In the genomic region with DNA sequence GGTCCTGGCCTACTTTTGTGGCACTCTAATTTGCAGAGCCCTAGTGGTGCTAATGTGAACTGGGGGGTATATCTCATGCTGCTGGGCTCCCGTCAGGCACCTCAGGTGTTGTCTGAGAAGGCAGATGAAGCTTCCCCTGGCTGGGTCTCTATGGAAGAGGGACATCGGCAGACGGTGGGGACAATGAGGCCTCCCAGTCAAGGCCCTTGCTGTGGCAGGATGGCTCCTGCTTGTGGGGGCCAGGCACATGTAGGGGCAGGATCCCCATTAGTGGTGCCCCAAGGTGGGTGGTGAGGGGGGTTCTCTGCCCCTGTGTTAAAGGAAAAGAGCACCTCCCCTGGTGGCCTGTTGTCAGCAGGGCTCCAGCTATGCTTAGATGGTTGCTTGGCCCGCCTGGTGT, we compare ENCODE assay signal across 31 cellular contexts.
"Had no signal": no experiment of that assay in that cellular context is flagged by ENCODE, and none has a peak within 500 bp of the region (broad histone marks: within the 10 kb centered on the region; RNA-seq: fewer than 3 reads in every experiment).

No MANE protein-coding gene starts in this region.

- H3K27ac ChIP-seq: adrenal gland, body of pancreas, breast epithelium, PC-9, RWPE1, WERI-Rb-1 had no signal

- H3K4me1 ChIP-seq: adrenal gland, body of pancreas, breast epithelium had no signal

- H3K27ac Mint-ChIP-seq: activated CD4-positive, alpha-beta T cell treated with anti-CD3 and anti-CD28 coated beads, Interleukin-2, amount 10 ng/mL, durations not matched to agents 24 days and 14 days; activated CD8-positive, alpha-beta T cell treated with anti-CD3 and anti-CD28 coated beads for 36 hours; activated naive CD4-positive, alpha-beta T cell treated with anti-CD3 and anti-CD28 coated beads for 36 hours; activated naive CD4-positive, alpha-beta T cell treated with anti-CD3 and anti-CD28 coated beads, Interleukin-2, amount 50 U/mL, for 72 hours; activated T-helper 1 cell treated with anti-CD3 and anti-CD28 coated beads, Interleukin-12 subunit alpha, Interleukin-12 subunit beta, Interleukin-2, Interleukin-4 antibody, amounts not matched to agents 30 ng/mL and 10 ng/mL and 1 ng/mL, durations not matched to agents 14 hours and 24 hours and 36 hours had no signal

- ATAC-seq: activated CD8-positive, alpha-beta T cell treated with anti-CD3 and anti-CD28 coated beads for 36 hours; activated naive CD4-positive, alpha-beta T cell treated with anti-CD3 and anti-CD28 coated beads, Interleukin-2, amount 50 U/mL, for 72 hours; activated T-cell treated with anti-CD3 and anti-CD28 coated beads, Interleukin-2, amount 50 U/mL, for 4 hours; body of pancreas had no signal

- H3K4me3 Mint-ChIP-seq: activated CD4-positive, alpha-beta T cell treated with anti-CD3 and anti-CD28 coated beads, Interleukin-2, amount 10 ng/mL, durations not matched to agents 24 days and 14 days; activated CD8-positive, alpha-beta T cell treated with anti-CD3 and anti-CD28 coated beads for 36 hours; activated naive CD4-positive, alpha-beta T cell treated with anti-CD3 and anti-CD28 coated beads for 36 hours; activated T-cell treated with anti-CD3 and anti-CD28 coated beads, Interleukin-2, amount 50 U/mL, for 4 hours; activated T-helper 1 cell treated with anti-CD3 and anti-CD28 coated beads, Interleukin-12 subunit alpha, Interleukin-12 subunit beta, Interleukin-2, Interleukin-4 antibody, amounts not matched to agents 30 ng/mL and 10 ng/mL and 1 ng/mL, durations not matched to agents 14 hours and 24 hours and 36 hours had no signal

- H3K36me3 ChIP-seq: adrenal gland, breast epithelium, WERI-Rb-1 had no signal

- H3K4me1 Mint-ChIP-seq: activated CD4-positive, alpha-beta T cell treated with anti-CD3 and anti-CD28 coated beads, Interleukin-2, amount 10 ng/mL, durations not matched to agents 24 days and 14 days had no signal

- H2AFZ ChIP-seq: PC-9 had no signal

- DNase-seq: activated CD4-positive, alpha-beta T cell treated with anti-CD3 and anti-CD28 coated beads for 1 hour; activated CD4-positive, alpha-beta T cell treated with anti-CD3 and anti-CD28 coated beads, Interleukin-2, amount 10 ng/mL, durations not matched to agents 24 days and 14 days; activated CD4-positive, alpha-beta T cell treated with anti-CD3 and anti-CD28 coated beads, Interleukin-2, amount 50 U/mL, for 4 hours; activated CD4-positive, CD25-positive, alpha-beta regulatory T cell; activated CD8-positive, alpha-beta memory T cell treated with anti-CD3 and anti-CD28 coated beads, Interleukin-2, amount 50 U/mL, for 4 hours; activated CD8-positive, alpha-beta T cell treated with anti-CD3 and anti-CD28 coated beads for 36 hours; activated gamma-delta T cell treated with Interleukin-2 at 50 U/mL for 16 hours; activated naive CD4-positive, alpha-beta T cell treated with anti-CD3 and anti-CD28 coated beads for 36 hours; activated T-cell treated with anti-CD3 and anti-CD28 coated beads for 4 hours; activated T-cell treated with anti-CD3 and anti-CD28 coated beads, Interleukin-2, amount 50 U/mL, for 4 hours; adrenal gland; body of pancreas; Karpas-422; KBM-7; NCI-H1048; NCI-H1105 treated with DMSO at 0.1 percent for 48 hours; NCI-H1436; NCI-H1694; NCI-H1930; NCI-H2081 treated with DMSO at 0.1 percent for 48 hours; NCI-H345; NCI-H524 treated with DMSO at 0.1 percent for 48 hours; NCI-H748 treated with DMSO at 0.1 percent for 48 hours; PC-9; Right ventricle myocardium superior; T1000; WERI-Rb-1 had no signal

- H3K9me3 ChIP-seq: adrenal gland, body of pancreas, breast epithelium had no signal

- H3K9me3 Mint-ChIP-seq: activated CD4-positive, alpha-beta T cell treated with anti-CD3 and anti-CD28 coated beads, Interleukin-2, amount 10 ng/mL, durations not matched to agents 24 days and 14 days had no signal

- H3K4me2 ChIP-seq: PC-9 had no signal

- H3K27me3 ChIP-seq: adrenal gland, body of pancreas, breast epithelium had no signal

- H3K4me3 ChIP-seq: adrenal gland, body of pancreas, breast epithelium, PC-9 had no signal
